In the genomic region with DNA sequence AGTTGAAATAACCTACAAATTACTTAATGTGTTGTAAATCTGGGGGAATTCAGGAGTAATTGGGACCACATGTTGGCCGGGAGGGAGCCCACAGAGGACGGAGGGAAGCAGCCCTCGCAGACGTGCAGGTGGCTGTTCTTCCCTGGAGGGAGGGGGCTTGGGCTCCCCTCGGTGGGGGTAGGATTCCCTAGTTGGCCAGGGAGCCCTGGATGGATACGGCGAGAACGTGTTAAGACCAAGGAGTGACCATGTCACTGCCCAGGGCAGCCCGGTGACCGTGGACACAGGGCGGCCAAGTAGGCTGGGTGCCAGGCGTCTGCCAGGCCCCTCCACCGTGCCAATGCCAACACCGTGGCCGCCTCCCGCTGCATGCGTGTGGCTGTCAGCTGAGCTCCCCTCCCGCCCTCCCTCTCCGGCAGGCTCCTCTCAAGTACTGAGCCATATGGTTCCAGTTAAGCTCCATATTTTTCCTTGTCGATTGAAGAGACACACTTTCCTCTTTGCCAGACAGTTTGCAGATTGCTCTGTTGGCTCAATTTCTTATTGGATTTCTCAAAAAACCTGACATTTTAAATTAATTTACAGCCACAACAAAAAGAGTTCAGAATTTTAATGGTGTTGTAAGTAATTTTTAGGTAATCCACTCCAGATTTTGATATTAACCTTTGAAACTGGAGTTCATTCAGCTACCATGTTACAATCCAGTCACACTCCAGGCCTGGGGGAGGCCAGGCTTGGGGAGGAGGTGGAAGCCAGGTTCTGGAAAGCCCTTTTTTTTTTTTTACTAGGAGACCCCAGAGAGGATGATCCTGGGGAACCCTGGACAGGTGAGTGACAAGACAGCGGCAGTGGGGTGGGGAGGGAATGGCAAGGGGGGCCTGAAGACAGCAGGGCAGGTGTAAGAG, we compare ENCODE assay signal across 1 cellular context.
TF ChIP-seq lines count a peak whose summit lies in the region.

No MANE protein-coding gene starts in this region.

TF ChIP-seq in GM23338, 12 proteins besides CTCF, POLR2A, EP300 and RAD21 (continued from another document):
- TF ChIP-seq ZNF462 (CRISPR knock-in tag; IDR thresholded peaks at IDR 0.05), result no peak
- no peak for TF ChIP-seq STAT1 (IDR thresholded peaks at IDR 0.05; ENCODE audit: unreplicated experiment)
- TF ChIP-seq ZNF114 (CRISPR knock-in tag; IDR thresholded peaks at IDR 0.05), result no peak
